In the genomic region with DNA sequence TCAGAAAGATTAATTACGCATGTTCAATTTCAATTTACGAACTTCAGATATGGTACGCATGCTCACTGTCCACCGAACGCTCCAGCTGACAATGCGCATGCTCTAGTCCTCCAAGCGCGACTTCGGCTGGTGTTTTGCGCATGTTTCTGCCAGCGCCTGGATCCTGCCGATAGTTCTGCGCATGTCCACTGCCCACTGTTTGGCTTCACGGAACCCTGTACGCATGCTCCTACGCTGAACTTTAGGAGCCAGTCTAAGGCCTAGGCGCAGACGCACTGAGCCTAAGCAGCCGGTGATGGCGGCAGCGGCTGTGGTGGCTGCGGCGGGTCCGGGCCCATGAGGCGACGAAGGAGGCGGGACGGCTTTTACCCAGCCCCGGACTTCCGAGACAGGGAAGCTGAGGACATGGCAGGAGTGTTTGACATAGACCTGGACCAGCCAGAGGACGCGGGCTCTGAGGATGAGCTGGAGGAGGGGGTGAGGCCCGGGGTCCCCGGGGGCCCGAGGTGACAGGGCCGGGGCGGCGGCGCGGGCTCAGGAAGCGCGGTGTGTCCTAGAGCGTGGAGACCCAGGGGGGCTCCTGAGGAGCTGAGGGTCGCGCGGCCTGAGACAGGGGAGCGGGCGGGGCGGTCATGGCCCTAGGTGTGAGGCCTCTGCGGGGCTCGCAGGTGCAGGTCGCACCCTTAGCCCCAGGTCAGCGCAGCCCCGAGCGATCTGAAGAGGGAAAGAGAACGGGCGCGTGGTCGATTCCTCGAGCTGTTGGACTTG, we compare ENCODE assay signal across 8 cellular contexts. TPM values are rescaled to one million over a fixed set of nuclear protein-coding genes. Genes with fewer than 3 reads are reported as not detected.
DNase-seq lines count a peak whose midpoint lies in the region; ATAC-seq and TF ChIP-seq lines count a peak whose summit lies in the region.

RPS6KB1 (plus strand) TSS at position 273 of the 768 bp plus-strand sequence; CDS start at position 337, 64 bp downstream.
A gene with protein sequence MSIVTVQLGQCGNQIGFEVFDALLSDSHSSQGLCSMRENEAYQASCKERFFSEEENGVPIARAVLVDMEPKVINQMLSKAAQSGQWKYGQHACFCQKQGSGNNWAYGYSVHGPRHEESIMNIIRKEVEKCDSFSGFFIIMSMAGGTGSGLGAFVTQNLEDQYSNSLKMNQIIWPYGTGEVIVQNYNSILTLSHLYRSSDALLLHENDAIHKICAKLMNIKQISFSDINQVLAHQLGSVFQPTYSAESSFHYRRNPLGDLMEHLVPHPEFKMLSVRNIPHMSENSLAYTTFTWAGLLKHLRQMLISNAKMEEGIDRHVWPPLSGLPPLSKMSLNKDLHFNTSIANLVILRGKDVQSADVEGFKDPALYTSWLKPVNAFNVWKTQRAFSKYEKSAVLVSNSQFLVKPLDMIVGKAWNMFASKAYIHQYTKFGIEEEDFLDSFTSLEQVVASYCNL (minus strand): TSS at position 95 of the 768 bp plus-strand sequence. CDS start 1,941 bp downstream, outside the sequence.

- H3K4me3 ChIP-seq in rectal smooth muscle tissue (ENCODE audit: low read length) (peak within 1 kb of the TSS; percentile 95), aorta (ENCODE audit: low read length in 2 of 2) (peak within 1 kb of the TSS; percentile 90 to 91)

- DNase-seq in NCI-H2029 treated with DMSO at 0.1 percent for 48 hours (lab: John Stamatoyannopoulos, UW) (peak; percentile 95), T-helper 9 cell (peak; percentile 92), astrocyte of the hippocampus (ENCODE audit: low read depth, low spot score) (peak; percentile 99), hepatic stellate cell (ENCODE audit: low spot score) (peak; percentile 99), aorta (peak; percentile 97 to 98)

- H3K36me3 ChIP-seq in rectal smooth muscle tissue (ENCODE audit: control insufficient read depth, insufficient read depth, low read length) (peaks cover 6% of the 10 kb centered on the region), aorta (ENCODE audit: control insufficient read depth in 1 of 2, insufficient read depth in 2 of 2, low read length in 1 of 2) (no peaks in the 10 kb centered on the region)

- H3K27ac ChIP-seq in rectal smooth muscle tissue (ENCODE audit: low read depth, low read length) (peak within 1 kb of the TSS; percentile 93), aorta (ENCODE audit: low read depth in 1 of 2, low read length in 2 of 2) (peak within 1 kb of the TSS; percentile 2 to 64)

- WGBS in aorta, 2 donors, result 0 to 1% methylated on average over 45 to 60 of the region's 60 CpGs

- intact Hi-C loops in aorta (cut with DNase I), result no loop called here

- peak within 1 kb of the TSS; percentile 88 for H3K9ac ChIP-seq in rectal smooth muscle tissue (ENCODE audit: low read length)

- H3K4me1 ChIP-seq in rectal smooth muscle tissue (ENCODE audit: control insufficient read depth, insufficient read depth, low read length) (peaks cover 4% of the 10 kb centered on the region), aorta (ENCODE audit: control insufficient read depth in 1 of 2, insufficient read depth in 2 of 2, low read length in 2 of 2) (peaks cover 0 to 3% of the 10 kb centered on the region in 2 donors)

- peak; percentile 96 for TF ChIP-seq POLR2A in GM18505 (IDR thresholded peaks at IDR 0.05; ENCODE audit: borderline replicate concordance, extremely low read depth, insufficient read depth, insufficient read length)

- ATAC-seq in GM18505 (IDR thresholded peaks at IDR 0.05; ENCODE audit: unreplicated experiment) (peak; percentile 79), HG02973 (IDR thresholded peaks at IDR 0.05; ENCODE audit: unreplicated experiment) (peak; percentile 83), aorta (ENCODE audit: low FRiP score) (peak; percentile 100)

- H3K9me3 ChIP-seq in aorta (ENCODE audit: control insufficient read depth, low read length), result no peaks in the 10 kb centered on the region

- H3K27me3 ChIP-seq in rectal smooth muscle tissue (ENCODE audit: control insufficient read depth, insufficient read depth, low read length) (no peaks in the 10 kb centered on the region), aorta (ENCODE audit: control insufficient read depth in 1 of 2, insufficient read depth in 2 of 2, low read length in 1 of 2) (peaks cover 0 to 1% of the 10 kb centered on the region in 2 donors)

RNA-seq across cellular contexts. Expression of gene RPS6KB1, which starts in this region (rescaled TPM):
- 10 to 100 TPM; 40.9 to 51.0 TPM for total RNA-seq in aorta
- polyA plus RNA-seq in aorta, result 10 to 100 TPM in 1 of 2 donors, 1 to 10 TPM in 1; 9.6 to 10.4 TPM

RNA-seq across cellular contexts. Expression of the second gene that starts in this region (rescaled TPM):
- total RNA-seq in aorta, result 10 to 100 TPM in 1 of 2 donors, 1 to 10 TPM in 1; 9.4 to 12.0 TPM
- 1 to 10 TPM; 6.6 to 8.4 TPM for polyA plus RNA-seq in aorta

Comparison
In these comparisons a context has a peak if more than half of its experiments do, and no peak if none do; other contexts are left out.
1. Peak in every context shown above with its lines: DNase-seq, ATAC-seq, H3K4me3 ChIP-seq and H3K27ac ChIP-seq.